ENCODE assay signal across 9 cellular contexts in the genomic region with DNA sequence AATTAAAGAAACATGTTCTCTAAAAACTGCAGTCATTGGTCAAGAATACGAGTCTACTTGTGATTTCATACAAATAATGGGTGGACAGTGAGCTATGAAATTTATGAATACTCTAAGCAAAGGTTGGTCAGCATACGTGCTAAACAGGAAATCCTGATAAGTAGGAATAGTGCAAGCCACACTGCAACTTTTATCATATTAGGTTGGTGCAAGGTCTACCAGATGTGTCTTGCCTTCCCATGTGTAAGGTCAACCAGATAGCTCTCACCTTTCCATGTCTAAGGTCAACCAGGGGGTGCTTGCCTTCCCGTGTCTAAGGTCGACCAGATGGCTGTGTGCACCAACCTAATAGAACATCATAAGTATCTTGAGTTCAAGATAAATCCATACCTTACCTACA. TPM values are rescaled to one million over a fixed set of nuclear protein-coding genes. Genes with fewer than 3 reads are reported as not detected.
DNase-seq lines count a peak whose midpoint lies in the region; ATAC-seq and TF ChIP-seq lines count a peak whose summit lies in the region.
"Had no signal": no experiment of that assay in that cellular context is flagged by ENCODE, and none has a peak within 500 bp of the region (broad histone marks: within the 10 kb centered on the region; RNA-seq: fewer than 3 reads in every experiment).

No MANE protein-coding gene starts in this region.

- H3K4me3 ChIP-seq in A673 (ENCODE audit: low read depth, low read length, poor library complexity, severe bottlenecking), result peak overlapping the region; percentile 93

- no peak overlapping the region for H2AK5ac ChIP-seq in H9 (ENCODE audit: insufficient read length, low read length)

- no peak overlapping the region for H2BK20ac ChIP-seq in H9 (ENCODE audit: low read depth, low read length, poor library complexity, severe bottlenecking)

- H3K27ac ChIP-seq in A673 (ENCODE audit: low read depth, low read length, poor library complexity, severe bottlenecking) (peak overlapping the region; percentile 99), H9 (ENCODE audit: insufficient read length, low read depth, low read length) (no peak overlapping the region)

- ATAC-seq in HG03045 (IDR thresholded peaks at IDR 0.05; ENCODE audit: unreplicated experiment), result no peak
- ATAC-seq in HG03571 (IDR thresholded peaks at IDR 0.05; ENCODE audit: unreplicated experiment), result no peak

- no peak overlapping the region for H2BK120ac ChIP-seq in H9 (ENCODE audit: low read depth, low read length, poor library complexity, severe bottlenecking)

- H3K27me3 Mint-ChIP-seq in H9 (ENCODE audit: low read depth), result no peaks in the 10 kb centered on the region

- no peak overlapping the region for H3K23ac ChIP-seq in H9 (ENCODE audit: insufficient read length, low read depth, low read length)

- no peak overlapping the region for H2BK12ac ChIP-seq in H9 (ENCODE audit: insufficient read length, low read depth, low read length)

- no peak overlapping the region for H4K8ac ChIP-seq in H9 (replicated peaks; ENCODE audit: insufficient read length, low read depth, low read length)

- H3K9me3 Mint-ChIP-seq in H9, result no peaks in the 10 kb centered on the region

- no peaks in the 10 kb centered on the region for H3K79me1 ChIP-seq in H9 (ENCODE audit: insufficient read depth, low read depth, low read length, poor library complexity, severe bottlenecking)

- H4K91ac ChIP-seq in H9 (ENCODE audit: insufficient read length, low read depth, low read length), result no peak overlapping the region

- H4K20me1 ChIP-seq in H9 (ENCODE audit: control insufficient read depth, insufficient read depth, insufficient read length), result no peaks in the 10 kb centered on the region

- peaks cover 32% of the 10 kb centered on the region for H3K4me1 ChIP-seq in A673 (ENCODE audit: insufficient read depth, low read length, poor library complexity, severe bottlenecking)
- H3K4me1 ChIP-seq in H9 (ENCODE audit: insufficient read depth, low read length), result no peaks in the 10 kb centered on the region; the same call in 1 of the 2 replicates

- peak overlapping the region; percentile 61 for H3K4me2 ChIP-seq in H9 (ENCODE audit: insufficient read depth, insufficient read length, low read length)

- H3K27me3 ChIP-seq in A673 (replicated peaks; ENCODE audit: insufficient read depth, low read depth, low read length, poor library complexity) (no peaks in the 10 kb centered on the region), H9 (ENCODE audit: insufficient read depth, low read length) (no peaks in the 10 kb centered on the region)

- no peak overlapping the region for H2AFZ ChIP-seq in H9 (ENCODE audit: low read length)

- H3K23me2 ChIP-seq in H9 (ENCODE audit: insufficient read length, low read depth, low read length, poor library complexity, severe bottlenecking), result peaks cover 14% of the 10 kb centered on the region

- H3K56ac ChIP-seq in H9 (ENCODE audit: insufficient read length, low read depth, low read length), result no peak overlapping the region

- peaks cover 0 to 1% (median 0%) of the 10 kb centered on the region in 3 experiments; a peak in 3 of 7 replicates for H3K36me3 Mint-ChIP-seq in H9 (ENCODE audit: insufficient read depth in 1 of 3, low read depth in 3 of 3)

- H3T11ph ChIP-seq in H9 (ENCODE audit: low read length), result no peak overlapping the region

- no peak overlapping the region for H2BK15ac ChIP-seq in H9 (ENCODE audit: low read depth, low read length)

- H3K4ac ChIP-seq in H9 (ENCODE audit: low read depth, low read length), result no peak overlapping the region

- peaks cover 22% of the 10 kb centered on the region; the same call in 1 of the 2 replicates for H3K79me2 ChIP-seq in H9 (ENCODE audit: insufficient read depth, low read length)

- H4K5ac ChIP-seq in H9 (ENCODE audit: insufficient read length, low read depth, low read length), result no peak overlapping the region

- no TSS peak for BruUV-seq in A673 (replicated peaks; lab: Mats Ljungman, UMichigan)

- intact Hi-C loops in A673 (cut with micrococcal nuclease; ENCODE audit: unreplicated experiment), result no loop called here

- H3K14ac ChIP-seq in H9 (ENCODE audit: insufficient read depth, low read length), result no peak overlapping the region

- H3K4me3 Mint-ChIP-seq in H9, result peak overlapping the region; percentile 92 to 94

- peaks cover 55 to 59% of the 10 kb centered on the region in 2 experiments for H3K4me1 Mint-ChIP-seq in H9

- H3K9me3 ChIP-seq in A673 (ENCODE audit: low read depth, low read length, poor library complexity, severe bottlenecking) (no peaks in the 10 kb centered on the region), H9 (ENCODE audit: control insufficient read depth, low read depth, low read length) (no peaks in the 10 kb centered on the region)

- no peak overlapping the region for H2BK5ac ChIP-seq in H9 (ENCODE audit: insufficient read length, low read length)

- H3K27ac Mint-ChIP-seq in H9, result peak overlapping the region in 2 of 3 experiments; percentile 13 to 100; a peak in 3 of 7 replicates

- TF ChIP-seq CTCF in A673 (conservative IDR thresholded peaks at IDR 0.05; ENCODE audit: low read depth, low read length), result no peak
- no peak for TF ChIP-seq CTCF in H9 (conservative IDR thresholded peaks at IDR 0.05)

- CTCF ChIA-PET in A673 (lab: Charles Lee), result interaction anchor here (1.0 kb wide), 1 partner anchor 49 kb away, joined by 3 read pairs; no protein-coding TSS in a partner anchor

- WGBS in H9 (ENCODE audit: extremely low coverage, insufficient read length, low lambda C conversion rate), result no CpG with 5 or more reads among the region's 4 CpGs

- H3K36me3 ChIP-seq in A673 (ENCODE audit: insufficient read depth, low read length, poor library complexity, severe bottlenecking), result no peaks in the 10 kb centered on the region

- no peak overlapping the region for H3K18ac ChIP-seq in H9 (ENCODE audit: insufficient read length, low read depth, low read length)

- H3K9ac ChIP-seq in H9 (ENCODE audit: extremely low read depth, insufficient read length, low read length), result no peak overlapping the region

- DNase-seq in A673 (ENCODE audit: low spot score), result no peak
- no peak for DNase-seq in H9
- peak; percentile 5 for DNase-seq in astrocyte of the hippocampus (ENCODE audit: low read depth, low spot score)
- DNase-seq in lung microvascular endothelial cell (ENCODE audit: low read depth in 2 of 2), result peak; percentile 42 to 45
- DNase-seq in ureter (ENCODE audit: low spot score), result no peak
- no peak for DNase-seq in NCI-H526 (lab: John Stamatoyannopoulos, UW)
- DNase-seq: activated naive CD4-positive, alpha-beta T cell had no signal

- POLR2A ChIA-PET in A673 (lab: Charles Lee; ENCODE audit: low non-redundant PET), result no interaction called here

RNA-seq across cellular contexts. Expression of gene ITGB1, which starts 2.0 kb away (rescaled TPM):
- total RNA-seq in A673 (2021) (276 and 282 TPM in 2 replicates), H9 (2021) (223 and 253 TPM in 2 replicates), lung microvascular endothelial cell (1,017 and 1,090 TPM in 2 replicates), ureter (349 TPM)

Comparison
In these comparisons a context has a peak if more than half of its experiments do, and no peak if none do; other contexts are left out.
1. DNase-seq: peak in astrocyte of the hippocampus (single experiment) and lung microvascular endothelial cell (2 of 2); none in A673 (single experiment), H9 (single experiment), ureter (single experiment) and NCI-H526 (0 of 2).